Comparison of ENCODE assay signal across 7 cellular contexts in the genomic region with DNA sequence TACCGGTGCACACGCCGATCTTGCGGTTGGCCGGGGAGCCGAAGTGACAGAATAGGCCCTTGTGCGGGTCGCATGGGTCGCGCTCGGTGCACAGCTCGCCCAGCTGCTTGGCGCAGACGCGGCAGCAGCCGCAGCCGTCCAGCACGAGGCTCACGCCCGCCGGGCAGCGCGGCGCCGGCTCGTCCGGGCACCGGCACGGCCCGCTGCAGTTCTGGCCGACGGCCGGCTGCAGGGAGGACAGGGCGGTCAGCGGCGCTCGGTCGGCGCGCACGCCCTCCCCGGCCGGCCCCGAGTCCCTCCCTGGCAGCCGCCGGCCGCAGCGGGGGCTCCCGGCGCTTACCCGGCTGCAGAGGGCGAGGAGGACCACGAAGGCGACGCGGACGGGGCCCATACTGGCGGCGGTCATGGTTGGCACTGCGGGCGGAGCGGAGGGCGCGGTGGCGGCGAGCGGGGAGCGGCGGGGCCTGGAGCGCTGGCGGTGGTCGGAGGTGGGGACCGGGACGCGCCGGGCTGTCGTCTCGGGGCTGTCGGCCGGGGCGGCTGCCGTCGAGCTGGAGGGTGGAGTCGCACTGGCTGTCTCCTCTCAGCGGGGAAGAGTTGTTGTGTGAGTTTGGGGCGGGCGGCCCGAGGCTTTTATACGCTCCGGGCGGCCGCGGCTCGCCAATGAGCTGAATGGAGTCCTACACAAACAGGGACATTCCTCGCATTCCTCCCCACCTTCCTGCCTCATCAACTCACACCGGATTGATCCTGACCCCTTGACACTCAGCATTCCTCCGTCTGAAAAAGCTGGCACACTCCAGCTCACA. TPM values are rescaled to one million over a fixed set of nuclear protein-coding genes. Genes with fewer than 3 reads are reported as not detected.
DNase-seq lines count a peak whose midpoint lies in the region; ATAC-seq and TF ChIP-seq lines count a peak whose summit lies in the region.

A gene with protein sequence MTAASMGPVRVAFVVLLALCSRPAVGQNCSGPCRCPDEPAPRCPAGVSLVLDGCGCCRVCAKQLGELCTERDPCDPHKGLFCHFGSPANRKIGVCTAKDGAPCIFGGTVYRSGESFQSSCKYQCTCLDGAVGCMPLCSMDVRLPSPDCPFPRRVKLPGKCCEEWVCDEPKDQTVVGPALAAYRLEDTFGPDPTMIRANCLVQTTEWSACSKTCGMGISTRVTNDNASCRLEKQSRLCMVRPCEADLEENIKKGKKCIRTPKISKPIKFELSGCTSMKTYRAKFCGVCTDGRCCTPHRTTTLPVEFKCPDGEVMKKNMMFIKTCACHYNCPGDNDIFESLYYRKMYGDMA (minus strand): TSS at position 606 of the 809 bp plus-strand sequence. CDS start 200 bp downstream, at position 406.

- peak within 1 kb of the TSS; percentile 83 for H3K4me3 Mint-ChIP-seq in glutamatergic neuron (ENCODE audit: unreplicated experiment)

- H3K9me3 ChIP-seq in HUES48 (ENCODE audit: control insufficient read depth, insufficient read depth, low read length) (no peaks in the 10 kb centered on the region), neuron (ENCODE audit: low read length) (no peaks in the 10 kb centered on the region)

- H3K27ac Mint-ChIP-seq in glutamatergic neuron (ENCODE audit: unreplicated experiment) = no peak within 1 kb of the TSS

- peak; percentile 17 for TF ChIP-seq CTCF in glutamatergic neuron (IDR thresholded peaks at IDR 0.05; ENCODE audit: partially characterized antibody, unreplicated experiment)

- H3K27me3 ChIP-seq in HUES48 (ENCODE audit: control insufficient read depth, insufficient read depth, low read length) = no peaks in the 10 kb centered on the region
- H3K27me3 ChIP-seq in neuron (ENCODE audit: insufficient read depth, low read length) = no peaks in the 10 kb centered on the region

- H3K27me3 Mint-ChIP-seq in glutamatergic neuron (ENCODE audit: unreplicated experiment) = peaks cover 5% of the 10 kb centered on the region

- H3K9me3 Mint-ChIP-seq in glutamatergic neuron (ENCODE audit: unreplicated experiment) = peaks cover 3% of the 10 kb centered on the region

- H2AFZ ChIP-seq in neuron (ENCODE audit: low read depth, low read length) = no peak within 1 kb of the TSS

- H3K4me1 ChIP-seq in HUES48 (ENCODE audit: control insufficient read depth, insufficient read depth, low read length) = peaks cover 48% of the 10 kb centered on the region
- peaks cover 62% of the 10 kb centered on the region for H3K4me1 ChIP-seq in neuron (ENCODE audit: insufficient read depth, low read length)

- H3K4me1 Mint-ChIP-seq in glutamatergic neuron (ENCODE audit: low read depth, unreplicated experiment) = peaks cover 5% of the 10 kb centered on the region

- H3K27ac ChIP-seq in HUES48 (ENCODE audit: low read depth, low read length) (peak within 1 kb of the TSS; percentile 90), adipose tissue (ENCODE audit: low read depth, low read length) (no peak within 1 kb of the TSS)

- H3K4me3 ChIP-seq in GM08714 (ENCODE audit: low read length) (peak within 1 kb of the TSS; percentile 50), HUES48 (ENCODE audit: low read depth, low read length) (peak within 1 kb of the TSS; percentile 87), neuron (ENCODE audit: low read length) (peak within 1 kb of the TSS; percentile 84)

- no peak for ATAC-seq in HG03378 (IDR thresholded peaks at IDR 0.05; ENCODE audit: unreplicated experiment)
- no peak for ATAC-seq in HG03469 (IDR thresholded peaks at IDR 0.05; ENCODE audit: unreplicated experiment)

- 1% methylated on average over 74 to 97 of the region's 97 CpGs for WGBS in adipose tissue, 3 donors

- peak; percentile 58 for DNase-seq in glutamatergic neuron

- H3K36me3 ChIP-seq in HUES48 (ENCODE audit: control insufficient read depth, insufficient read depth, low read length) = peaks cover 29% of the 10 kb centered on the region
- peaks cover 32% of the 10 kb centered on the region for H3K36me3 ChIP-seq in neuron (ENCODE audit: insufficient read depth, low read length)

- H3K9ac ChIP-seq in HUES48 (ENCODE audit: low read depth, low read length) = peak within 1 kb of the TSS; percentile 90

- H3K36me3 Mint-ChIP-seq in glutamatergic neuron (ENCODE audit: unreplicated experiment) = no peaks in the 10 kb centered on the region

RNA-seq across cellular contexts. Expression of the gene that starts here (rescaled TPM):
- polyA plus RNA-seq in adipose tissue = 100 to 1,000 TPM in 1 of 3 donors, 10 to 100 TPM in 2; 32.5 to 184 (median 38.7) TPM
- 1.2 TPM for total RNA-seq in glutamatergic neuron (ENCODE audit: unreplicated experiment)
